In genomic region chr11:74534216-74534615, GRCh38 we compare ENCODE assay signal across 17 cellular contexts. TPM values are rescaled to one million over a fixed set of nuclear protein-coding genes. Genes with fewer than 3 reads are reported as not detected.
DNase-seq lines count a peak whose midpoint lies in the region; ATAC-seq, FAIRE-seq and TF ChIP-seq lines count a peak whose summit lies in the region.
"Had no signal": no experiment of that assay in that cellular context is flagged by ENCODE, and none has a peak within 500 bp of the region (broad histone marks: within the 10 kb centered on the region; RNA-seq: fewer than 3 reads in every experiment).

No MANE protein-coding gene starts in this region.

- no peaks in the 10 kb centered on the region for H3K79me1 ChIP-seq in H1 (ENCODE audit: low read depth, low read length)

- no peaks in the 10 kb centered on the region for H3K23me2 ChIP-seq in H1 (ENCODE audit: low read depth, low read length)

- peak overlapping the region; percentile 20 for H3K27ac Mint-ChIP-seq in nephron progenitor cell
- H3K27ac Mint-ChIP-seq in type B pancreatic cell: peak overlapping the region; percentile 68

- H3K9me2 ChIP-seq in MM.1S (replicated peaks; ENCODE audit: insufficient read depth, low read length): no peaks in the 10 kb centered on the region

- H3K4me1 ChIP-seq in MM.1S (ENCODE audit: low read length) (no peaks in the 10 kb centered on the region; the same call in 1 of the 2 replicates), H1 (replicated peaks in 1 of 4; ENCODE audit: control insufficient read depth in 3 of 4, insufficient read depth in 4 of 4, low read length in 3 of 4) (no peaks in the 10 kb centered on the region), mammary epithelial cell (ENCODE audit: insufficient read depth, low read length) (peaks cover 17% of the 10 kb centered on the region)

- dilution Hi-C loops in mammary epithelial cell (cut with HindIII; ENCODE audit: low sequenced_read_pairs): no loop called here

- intact Hi-C loops in mammary epithelial cell (cut with micrococcal nuclease): no loop called here

- POLR2A ChIA-PET in H1 (lab: Charles Lee; ENCODE audit: partially characterized antibody): no interaction called here

- no peak overlapping the region for H2BK12ac ChIP-seq in H1 (ENCODE audit: low read depth, low read length)

- 48% methylated on average over 2 of the region's 2 CpGs; no CpG with 5 or more reads in 1 of the 2 experiments for WGBS in H1 (ENCODE audit: extremely low coverage in 1 of 2, insufficient coverage in 1 of 2, insufficient read length in 1 of 2, insufficient replicate concordance in 2 of 2, low coverage in 1 of 2, low lambda C conversion rate in 2 of 2, missing lambda C conversion rate in 1 of 2), 2 experiments
- 52% methylated on average over 2 of the region's 2 CpGs for WGBS in mammary epithelial cell (ENCODE audit: low coverage, missing lambda C conversion rate)

- ATAC-seq in HG02981 (IDR thresholded peaks at IDR 0.05; ENCODE audit: unreplicated experiment) (no peak), GM21737 (IDR thresholded peaks at IDR 0.05; ENCODE audit: unreplicated experiment) (no peak)

- H3K4ac ChIP-seq in H1 (replicated peaks; ENCODE audit: insufficient read length, low read depth, low read length): no peak overlapping the region

- H3K79me2 ChIP-seq in MM.1S (ENCODE audit: low read length): no peaks in the 10 kb centered on the region
- no peaks in the 10 kb centered on the region for H3K79me2 ChIP-seq in H1 (ENCODE audit: control insufficient read depth in 1 of 2, insufficient read depth in 2 of 2, low read length in 2 of 2)
- no peaks in the 10 kb centered on the region for H3K79me2 ChIP-seq in mammary epithelial cell (ENCODE audit: insufficient read depth, low read length)

- no peak for FAIRE-seq in H1 (lab: Jason Lieb, UNC)

- no peak for TF ChIP-seq EP300 in H1 (IDR thresholded peaks at IDR 0.05; ENCODE audit: borderline replicate concordance in 1 of 2, low read depth in 2 of 2, low read length in 2 of 2)

- H3K4me3 ChIP-seq in MM.1S (ENCODE audit: low read length) (no peak overlapping the region), H1 (ENCODE audit: extremely low read depth in 1 of 4, insufficient read depth in 2 of 4, low read depth in 3 of 4, low read length in 4 of 4) (no peak overlapping the region), mammary epithelial cell (replicated peaks in 1 of 3; ENCODE audit: insufficient read depth in 1 of 3, low read depth in 2 of 3, low read length in 3 of 3) (no peak overlapping the region)

- TF ChIP-seq CTCF in MM.1S (IDR thresholded peaks at IDR 0.05; ENCODE audit: low read length) (no peak), H1 (IDR thresholded peaks at IDR 0.05; ENCODE audit: control extremely low read depth in 1 of 3, insufficient read depth in 1 of 3, low read depth in 1 of 3, low read length in 3 of 3) (no peak), nephron progenitor cell (IDR thresholded peaks at IDR 0.05) (no peak), type B pancreatic cell (conservative IDR thresholded peaks at IDR 0.05) (no peak), mammary epithelial cell (conservative IDR thresholded peaks at IDR 0.05 in 1 of 2, IDR thresholded peaks at IDR 0.05 in 1 of 2; ENCODE audit: extremely low read depth in 1 of 2, insufficient read depth in 1 of 2, low read depth in 1 of 2, low read length in 2 of 2) (no peak)

- no peak for TF ChIP-seq POLR2A in H1 (IDR thresholded peaks at IDR 0.05; ENCODE audit: control extremely low read depth in 1 of 2, low read depth in 2 of 2, low read length in 2 of 2)

- H2BK20ac ChIP-seq in H1 (ENCODE audit: low read length): no peak overlapping the region

- H4K91ac ChIP-seq in H1 (replicated peaks; ENCODE audit: insufficient read length, low read length): no peak overlapping the region

- H4K5ac ChIP-seq in H1 (ENCODE audit: insufficient read length, low read depth, low read length): no peak overlapping the region

- no peak overlapping the region for H3K9ac ChIP-seq in MM.1S (ENCODE audit: low read length)
- no peak overlapping the region for H3K9ac ChIP-seq in H1 (replicated peaks in 1 of 4; ENCODE audit: extremely low read depth in 1 of 4, low read depth in 3 of 4, low read length in 3 of 4)
- no peak overlapping the region for H3K9ac ChIP-seq in mammary epithelial cell (ENCODE audit: insufficient read depth, low read length)

- H3K4me2 ChIP-seq in MM.1S (ENCODE audit: low read depth, low read length): 0 out of 2 replicates have a peak overlapping the region, but pooled peaks have one; percentile 28
- no peak overlapping the region for H3K4me2 ChIP-seq in H1 (ENCODE audit: insufficient read depth in 1 of 2, low read depth in 2 of 2, low read length in 2 of 2)
- no peak overlapping the region for H3K4me2 ChIP-seq in mammary epithelial cell (ENCODE audit: insufficient read depth, low read depth, low read length)

- H3K27me3 ChIP-seq in MM.1S (replicated peaks; ENCODE audit: insufficient read depth, low read length) (no peaks in the 10 kb centered on the region), H1 (replicated peaks in 1 of 4; ENCODE audit: control insufficient read depth in 3 of 4, extremely low read depth in 1 of 4, insufficient read depth in 3 of 4, low read length in 3 of 4) (no peaks in the 10 kb centered on the region), mammary epithelial cell (ENCODE audit: insufficient read depth, low read length) (no peaks in the 10 kb centered on the region)

- no TSS peak for BruUV-seq in mammary epithelial cell (replicated peaks; lab: Mats Ljungman, UMichigan)

- in situ Hi-C loops in mammary epithelial cell (cut with MboI; ENCODE audit: low sequenced_read_pairs in 2 of 2): no loop called here

- peaks cover 7% of the 10 kb centered on the region for H3K36me3 Mint-ChIP-seq in nephron progenitor cell (ENCODE audit: low read depth)
- H3K36me3 Mint-ChIP-seq in type B pancreatic cell: no peaks in the 10 kb centered on the region

- H4K20me1 ChIP-seq in MM.1S (ENCODE audit: insufficient read depth, low read length): no peaks in the 10 kb centered on the region
- H4K20me1 ChIP-seq in H1 (replicated peaks in 1 of 2; ENCODE audit: control insufficient read depth in 1 of 2, insufficient read depth in 2 of 2, low read length in 2 of 2): no peaks in the 10 kb centered on the region
- H4K20me1 ChIP-seq in mammary epithelial cell (ENCODE audit: insufficient read depth, low read length): no peaks in the 10 kb centered on the region

- no peaks in the 10 kb centered on the region for H3K9me3 ChIP-seq in MM.1S (replicated peaks; ENCODE audit: insufficient read depth, low read length)
- H3K9me3 ChIP-seq in H1 (ENCODE audit: insufficient read depth in 2 of 2, low read depth in 1 of 2, low read length in 1 of 2): no peaks in the 10 kb centered on the region
- H3K9me3 ChIP-seq in mammary epithelial cell (replicated peaks; ENCODE audit: insufficient read depth, low read length): no peaks in the 10 kb centered on the region

- no peak overlapping the region for H3K14ac ChIP-seq in H1 (ENCODE audit: insufficient read length)

- H3K27ac ChIP-seq in MM.1S (ENCODE audit: low read length) (peak overlapping the region; percentile 44; the same call in 1 of the 2 replicates), H1 (ENCODE audit: low read depth, low read length) (no peak overlapping the region), mammary epithelial cell (ENCODE audit: insufficient read depth, low read depth, low read length) (no peak overlapping the region)

- peaks cover 22% of the 10 kb centered on the region for H3K9me3 Mint-ChIP-seq in nephron progenitor cell
- peaks cover 7% of the 10 kb centered on the region for H3K9me3 Mint-ChIP-seq in type B pancreatic cell

- H3K23ac ChIP-seq in H1 (ENCODE audit: insufficient read length): no peak overlapping the region

- H2AFZ ChIP-seq in MM.1S (ENCODE audit: low read length): peak overlapping the region; percentile 72
- 0 out of 2 replicates have a peak overlapping the region, but pooled peaks have one; percentile 49 for H2AFZ ChIP-seq in H1 (ENCODE audit: low read length)
- no peak overlapping the region for H2AFZ ChIP-seq in mammary epithelial cell (ENCODE audit: low read depth, low read length)

- no peak overlapping the region for H3K4me3 Mint-ChIP-seq in nephron progenitor cell
- peak overlapping the region; percentile 56 for H3K4me3 Mint-ChIP-seq in type B pancreatic cell
- H3K4me3 Mint-ChIP-seq: CD4-positive, CD25-positive, alpha-beta regulatory T cell had no signal

- peaks cover 15% of the 10 kb centered on the region for H3K4me1 Mint-ChIP-seq in nephron progenitor cell
- H3K4me1 Mint-ChIP-seq in type B pancreatic cell (ENCODE audit: unreplicated experiment): peaks cover 26% of the 10 kb centered on the region

- H3K27me3 Mint-ChIP-seq in nephron progenitor cell (ENCODE audit: low read depth, poor library complexity) (peaks cover 6% of the 10 kb centered on the region), type B pancreatic cell (no peaks in the 10 kb centered on the region)

- no peak overlapping the region for H2AK5ac ChIP-seq in H1 (ENCODE audit: low read depth, low read length)

- H2BK5ac ChIP-seq in H1 (ENCODE audit: low read depth, low read length): no peak overlapping the region

- CTCF ChIA-PET in H1 (lab: Charles Lee; ENCODE audit: partially characterized antibody): interaction anchor here (0.6 to 0.9 kb wide), 3 partner anchors 36 to 943 kb away, joined by 3 to 5 read pairs (median 3); no protein-coding TSS in a partner anchor
- CTCF ChIA-PET in mammary epithelial cell (lab: Charles Lee; ENCODE audit: low non-redundant PET): no interaction called here

- DNase-seq in MM.1S: no peak
- DNase-seq in H1 (ENCODE audit: low read depth in 1 of 2, low spot score in 2 of 2): no peak
- no peak for DNase-seq in nephron progenitor cell
- DNase-seq in type B pancreatic cell (ENCODE audit: extremely low spot score, unreplicated experiment): no peak
- DNase-seq in mammary epithelial cell: no peak
- DNase-seq: AML-193; CD4-positive, CD25-positive, alpha-beta regulatory T cell; COR-L47; DMS153; GDM1; GOT3; NCI-H1417 treated with DMSO at 0.1 percent for 48 hours; NCI-H187 treated with DMSO at 0.1 percent for 48 hours; NCI-H345; NCI-H524 treated with DMSO at 0.1 percent for 48 hours had no signal

- H2BK120ac ChIP-seq in H1 (replicated peaks; ENCODE audit: low read depth, low read length): no peak overlapping the region

- no peak overlapping the region for H4K8ac ChIP-seq in H1 (ENCODE audit: extremely low read depth, insufficient read depth, low read length)

- no peaks in the 10 kb centered on the region for H3K36me3 ChIP-seq in MM.1S (replicated peaks; ENCODE audit: insufficient read depth, low read length)
- H3K36me3 ChIP-seq in H1 (ENCODE audit: control insufficient read depth in 2 of 4, insufficient read depth in 4 of 4, low read length in 3 of 4): no peaks in the 10 kb centered on the region
- no peaks in the 10 kb centered on the region for H3K36me3 ChIP-seq in mammary epithelial cell (ENCODE audit: insufficient read depth, low read length)

- H3K56ac ChIP-seq in H1 (replicated peaks; ENCODE audit: insufficient read length, low read depth, low read length): no peak overlapping the region

- H3F3A ChIP-seq in MM.1S (ENCODE audit: insufficient read depth, low read length): no peaks in the 10 kb centered on the region

- no peak overlapping the region for H2BK15ac ChIP-seq in H1 (ENCODE audit: low read length)

- no peak overlapping the region for H3K18ac ChIP-seq in H1 (ENCODE audit: extremely low read depth, low read length)

- TF ChIP-seq RAD21 in H1 (IDR thresholded peaks at IDR 0.05 in 1 of 2, conservative IDR thresholded peaks at IDR 0.05 in 1 of 2; ENCODE audit: low read depth in 2 of 2, low read length in 2 of 2): no peak

RNA-seq across cellular contexts. Expression of gene LIPT2, which starts 40.7 kb away (rescaled TPM):
- 6.4 and 7.7 TPM in 2 replicates for total RNA-seq in H1 (2021; fragmentation: NEBNext Ultra II Directional; extraction: Animal tissue kit (Norgen Biotek cat#: 25700))
- polyA plus RNA-seq in H1 (2011; rRNA removed): 16.4 and 16.7 TPM in 2 replicates
- 15.4 TPM for polyA plus RNA-seq in H1 (2011; cell fraction: cytosol; rRNA removed)
- polyA plus RNA-seq in H1 (2011; cell fraction: nucleus; rRNA removed): 11.5 TPM
- polyA plus RNA-seq in H1 (2012, experiment 1 of 2): 4.9 to 6.9 TPM (median 5.9 TPM) in 4 replicates
- polyA plus RNA-seq in H1 (2012, experiment 2 of 2): 7.6 TPM
- polyA plus RNA-seq in H1 (2013, experiment 1 of 2): 7.0 TPM
- 7.0 TPM for polyA plus RNA-seq in H1 (2013, experiment 2 of 2)
- polyA minus RNA-seq in H1 (2011; rRNA and poly(A)+ RNA removed): 10.8 and 17.9 TPM in 2 replicates
- 9.2 TPM for polyA minus RNA-seq in H1 (2011; cell fraction: cytosol; rRNA and poly(A)+ RNA removed)
- 14.3 TPM for polyA minus RNA-seq in H1 (2011; cell fraction: nucleus; rRNA and poly(A)+ RNA removed)
- total RNA-seq in type B pancreatic cell (ENCODE audit: low replicate concordance): 5.5 and 5.6 TPM in 2 replicates
- 1 to 10 TPM; 4.3 to 5.0 TPM for total RNA-seq in mammary epithelial cell
- 3.0 TPM for polyA plus RNA-seq in mammary epithelial cell
- polyA minus RNA-seq in mammary epithelial cell: not detected

RNA-seq across cellular contexts. Expression of gene POLD3, which starts 58.2 kb away (rescaled TPM):
- 29.3 and 30.5 TPM in 2 replicates for total RNA-seq in H1 (2021; fragmentation: NEBNext Ultra II Directional; extraction: Animal tissue kit (Norgen Biotek cat#: 25700))
- polyA plus RNA-seq in H1 (2011; rRNA removed) (10.1 and 18.1 TPM in 2 replicates), mammary epithelial cell (17.0 TPM)
- 17.7 TPM for polyA plus RNA-seq in H1 (2011; cell fraction: cytosol; rRNA removed)
- polyA plus RNA-seq in H1 (2011; cell fraction: nucleus; rRNA removed): 24.2 TPM
- 18.1 to 23.5 TPM (median 20.9 TPM) in 4 replicates for polyA plus RNA-seq in H1 (2012, experiment 1 of 2)
- polyA plus RNA-seq in H1 (2012, experiment 2 of 2): 2.9 TPM
- polyA plus RNA-seq in H1 (2013, experiment 1 of 2): 22.9 TPM
- 20.5 TPM for polyA plus RNA-seq in H1 (2013, experiment 2 of 2)
- 51.1 and 81.0 TPM in 2 replicates for polyA minus RNA-seq in H1 (2011; rRNA and poly(A)+ RNA removed)
- polyA minus RNA-seq in H1 (2011; cell fraction: cytosol; rRNA and poly(A)+ RNA removed): 12.4 TPM
- 35.9 TPM for polyA minus RNA-seq in H1 (2011; cell fraction: nucleus; rRNA and poly(A)+ RNA removed)
- total RNA-seq in type B pancreatic cell (ENCODE audit: low replicate concordance) (19.9 and 32.9 TPM in 2 replicates), mammary epithelial cell (10 to 100 TPM; 11.0 to 26.8 TPM)
- 92.0 TPM for polyA minus RNA-seq in mammary epithelial cell
